In the genomic region with DNA sequence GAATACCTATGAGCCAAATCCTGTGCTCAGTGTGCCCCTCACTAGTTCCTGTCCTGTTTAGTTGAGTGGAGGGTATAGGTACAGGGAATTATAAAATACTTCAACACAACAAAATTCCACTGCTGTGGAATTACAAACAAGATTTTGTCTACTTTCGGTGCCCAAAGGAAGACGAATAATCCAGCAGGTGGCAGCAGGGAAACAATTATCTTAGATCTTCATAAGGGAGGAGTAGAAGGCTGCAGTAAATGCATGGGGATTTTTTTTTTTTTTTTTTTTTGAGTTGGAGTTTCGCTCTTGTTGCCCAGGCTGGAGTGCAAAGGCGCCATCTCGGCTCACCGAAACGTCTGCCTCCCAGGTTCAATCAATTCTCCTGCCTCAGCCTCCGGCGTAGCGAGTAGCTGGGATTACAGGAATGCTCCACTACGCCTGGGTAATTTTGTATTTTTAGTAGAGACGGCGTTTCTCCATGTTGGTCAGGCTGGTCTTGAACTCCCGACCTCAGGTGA, we compare ENCODE assay signal across 8 cellular contexts. TPM values are rescaled to one million over a fixed set of nuclear protein-coding genes. Genes with fewer than 3 reads are reported as not detected.
DNase-seq lines count a peak whose midpoint lies in the region; ATAC-seq and TF ChIP-seq lines count a peak whose summit lies in the region.

No MANE protein-coding gene starts in this region.

- peaks cover 18% of the 10 kb centered on the region for H3K27me3 Mint-ChIP-seq in brain

- peak overlapping the region; percentile 37 to 89 (median 63) for H3K4me3 Mint-ChIP-seq in brain

- TF ChIP-seq CTCF in brain (conservative IDR thresholded peaks at IDR 0.05), result peak; percentile 56 to 57

- H3K27ac ChIP-seq in skin epidermis, result peak overlapping the region in 20 of 21 experiments; percentile 55 to 97 (median 78)

- peaks cover 42% of the 10 kb centered on the region for H3K4me1 Mint-ChIP-seq in brain

- peak overlapping the region; percentile 54 to 89 (median 69) for H3K27ac Mint-ChIP-seq in brain

- H3K4me3 ChIP-seq in skin epidermis, result peak overlapping the region in 4 of 7 experiments; percentile 1 to 23 (median 4)

- DNase-seq in GM04503 (ENCODE audit: low read depth) (peak; percentile 71), NCI-H1694 treated with DMSO at 0.1 percent for 48 hours (lab: John Stamatoyannopoulos, UW) (peak; percentile 95), T follicular helper cell (ENCODE audit: low read depth) (peak; percentile 43), iPS-NIHi7 (ENCODE audit: extremely low spot score) (peak; percentile 32)

- peaks cover 0 to 7% (median 5%) of the 10 kb centered on the region in 5 experiments for H3K9me3 Mint-ChIP-seq in brain

- ATAC-seq in GM18868 (IDR thresholded peaks at IDR 0.05; ENCODE audit: unreplicated experiment), result no peak
- no peak for ATAC-seq in HG03520 (IDR thresholded peaks at IDR 0.05; ENCODE audit: unreplicated experiment)

- peaks cover 11% of the 10 kb centered on the region for H3K36me3 Mint-ChIP-seq in brain

RNA-seq across cellular contexts. Expression of gene PIP5K1A, which starts 2.0 kb away (rescaled TPM):
- polyA plus RNA-seq in brain (ENCODE audit: insufficient read depth, low read depth, low replicate concordance), result 33.8 TPM

RNA-seq across cellular contexts. Expression of gene VPS72, which starts 6.3 kb away (rescaled TPM):
- 172 TPM for polyA plus RNA-seq in brain (ENCODE audit: insufficient read depth, low read depth, low replicate concordance)

RNA-seq across cellular contexts. Expression of gene TMOD4, which starts 20.6 kb away (rescaled TPM):
- polyA plus RNA-seq in brain (ENCODE audit: insufficient read depth, low read depth, low replicate concordance), result not detected

RNA-seq across cellular contexts. Expression of gene SCNM1, which starts 30.4 kb away (rescaled TPM):
- 91.9 TPM for polyA plus RNA-seq in brain (ENCODE audit: insufficient read depth, low read depth, low replicate concordance)

RNA-seq across cellular contexts. Expression of gene LYSMD1, which starts 30.6 kb away (rescaled TPM):
- 23.9 TPM for polyA plus RNA-seq in brain (ENCODE audit: insufficient read depth, low read depth, low replicate concordance)

Comparison
In these comparisons a context has a peak if more than half of its experiments do, and no peak if none do; other contexts are left out.
1. DNase-seq: peak in every context shown above with its lines; median percentile 95 in NCI-H1694 treated with DMSO at 0.1 percent for 48 hours; 71 in GM04503; 43 in T follicular helper cell; 32 in iPS-NIHi7.